8 cellular contexts compared by ENCODE assay signal in genomic region chr5:150804388-150804787, GRCh38. TPM values are rescaled to one million over a fixed set of nuclear protein-coding genes. Genes with fewer than 3 reads are reported as not detected.
"Had no signal": no experiment of that assay in that cellular context is flagged by ENCODE, and none has a peak within 500 bp of the region (broad histone marks: within the 10 kb centered on the region; RNA-seq: fewer than 3 reads in every experiment).

No MANE protein-coding gene starts in this region.

- DNase-seq: IMR-90, KBM-7, KG1 had no signal

- H3K4me2 ChIP-seq: KMS-11 had no signal

- H3K27ac ChIP-seq: HL-60, KMS-11 had no signal

- H3K9ac ChIP-seq: KMS-11 had no signal

- FAIRE-seq: HTR-8/SVneo had no signal

RNA-seq across cellular contexts. Expression of gene IRGM, which starts 41.9 kb away (rescaled TPM):
- total RNA-seq: HT-29, IMR-90 had no signal
- polyA plus RNA-seq: IgD-negative memory B cell, IMR-90 had no signal
